In the genomic region with DNA sequence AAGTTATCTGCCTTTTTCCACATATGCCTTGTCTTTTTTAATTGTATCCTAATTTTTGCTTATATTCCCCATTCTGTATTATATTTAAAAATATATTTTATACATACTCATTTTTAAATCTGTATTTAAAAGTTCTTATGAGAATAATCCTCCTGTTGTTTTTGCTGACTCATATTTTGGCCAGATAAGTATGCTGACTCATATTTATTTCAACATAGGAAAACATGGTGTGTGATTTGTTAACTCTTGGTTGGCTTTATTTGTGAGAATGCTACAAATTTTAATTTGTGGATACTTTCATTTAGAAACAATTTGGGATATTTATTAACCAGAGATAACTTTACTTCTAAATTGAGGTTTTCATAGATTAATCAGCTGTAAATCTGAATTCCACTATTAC, we compare ENCODE assay signal across 2 cellular contexts.
TF ChIP-seq lines count a peak whose summit lies in the region.

No MANE protein-coding gene starts in this region.

TF ChIP-seq in IMR-90, 13 proteins besides CTCF, POLR2A, EP300 and RAD21 (continued from another document):
- TF ChIP-seq, protein P1, sequence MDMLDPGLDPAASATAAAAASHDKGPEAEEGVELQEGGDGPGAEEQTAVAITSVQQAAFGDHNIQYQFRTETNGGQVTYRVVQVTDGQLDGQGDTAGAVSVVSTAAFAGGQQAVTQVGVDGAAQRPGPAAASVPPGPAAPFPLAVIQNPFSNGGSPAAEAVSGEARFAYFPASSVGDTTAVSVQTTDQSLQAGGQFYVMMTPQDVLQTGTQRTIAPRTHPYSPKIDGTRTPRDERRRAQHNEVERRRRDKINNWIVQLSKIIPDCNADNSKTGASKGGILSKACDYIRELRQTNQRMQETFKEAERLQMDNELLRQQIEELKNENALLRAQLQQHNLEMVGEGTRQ (IDR thresholded peaks at IDR 0.05; ENCODE audit: low read depth, low read length): no peak
- TF ChIP-seq RCOR1 (IDR thresholded peaks at IDR 0.05; ENCODE audit: insufficient replicate concordance, low read length): no peak
- no peak for TF ChIP-seq RFX5 (IDR thresholded peaks at IDR 0.05; ENCODE audit: low read depth, low read length)
- TF ChIP-seq ELK1 (IDR thresholded peaks at IDR 0.05; ENCODE audit: borderline replicate concordance, low read depth, low read length): no peak
- peak; percentile 67 for TF ChIP-seq NFE2L2 (IDR thresholded peaks at IDR 0.05; ENCODE audit: low read depth, low read length)
- TF ChIP-seq CHD1 (IDR thresholded peaks at IDR 0.05; ENCODE audit: low read depth, low read length): no peak
- no peak for TF ChIP-seq BHLHE40 (IDR thresholded peaks at IDR 0.05; ENCODE audit: low read depth, low read length)
- TF ChIP-seq SMC3 (IDR thresholded peaks at IDR 0.05; ENCODE audit: low read depth, low read length): no peak

TF ChIP-seq in K562, 482 proteins besides CTCF, POLR2A, EP300 and RAD21 (continued from another document):
- TF ChIP-seq GTF2B (IDR thresholded peaks at IDR 0.05; ENCODE audit: extremely low read depth, insufficient read length) (no peak), ETV1 (tag; conservative IDR thresholded peaks at IDR 0.05; ENCODE audit: low read depth) (no peak), ATF7 (IDR thresholded peaks at IDR 0.05) (no peak), MAFG (tag; conservative IDR thresholded peaks at IDR 0.05) (peak; percentile 64), MECOM (CRISPR knock-in tag; IDR thresholded peaks at IDR 0.05) (no peak), KLF1 (tag; IDR thresholded peaks at IDR 0.05) (no peak), C11orf30 (IDR thresholded peaks at IDR 0.05; ENCODE audit: low read depth) (peak; percentile 67), MAFK (IDR thresholded peaks at IDR 0.05; ENCODE audit: low read length) (peak; percentile 56; the same call in 1 of the 2 replicates), PKNOX1 (IDR thresholded peaks at IDR 0.05) (no peak)
